Comparison of ENCODE assay signal across 8 cellular contexts in genomic region chr19:38898788-38899446, GRCh38. TPM values are rescaled to one million over a fixed set of nuclear protein-coding genes. Genes with fewer than 3 reads are reported as not detected.
DNase-seq lines count a peak whose midpoint lies in the region; ATAC-seq and TF ChIP-seq lines count a peak whose summit lies in the region.

No MANE protein-coding gene starts in this region.

- peak overlapping the region; percentile 89 to 96 (median 94) for H3K4me3 Mint-ChIP-seq in CD8-positive, alpha-beta memory T cell

- peaks cover 0 to 2% (median 0%) of the 10 kb centered on the region in 5 donors for H3K9me3 Mint-ChIP-seq in CD8-positive, alpha-beta memory T cell

- in situ Hi-C loops in brain microvascular endothelial cell (cut with HindIII; ENCODE audit: low pct_ligation_motif_present, low sequenced_read_pairs) = no loop called here

- H3K27me3 ChIP-seq in CD8-positive, alpha-beta memory T cell (ENCODE audit: insufficient read depth, low read length, poor library complexity, severe bottlenecking) = no peaks in the 10 kb centered on the region
- H3K27me3 ChIP-seq in brain microvascular endothelial cell (replicated peaks) (no peaks in the 10 kb centered on the region), left lung (no peaks in the 10 kb centered on the region), thoracic aorta (replicated peaks; ENCODE audit: insufficient read depth) (no peaks in the 10 kb centered on the region)

- ATAC-seq in left lung (peak; percentile 3), thoracic aorta (ENCODE audit: insufficient number of reproducible peaks, low FRiP score, low read depth) (no peak), GM21723 (IDR thresholded peaks at IDR 0.05; ENCODE audit: unreplicated experiment) (no peak), HG02759 (IDR thresholded peaks at IDR 0.05; ENCODE audit: unreplicated experiment) (no peak)

- CTCF ChIA-PET in CD8-positive, alpha-beta memory T cell (lab: Charles Lee) = no interaction called here

- peak overlapping the region; percentile 83 for H3K4me3 ChIP-seq in CD8-positive, alpha-beta memory T cell (ENCODE audit: low read length)
- peak overlapping the region; percentile 92 for H3K4me3 ChIP-seq in brain microvascular endothelial cell (ENCODE audit: low read depth, low read length)
- H3K4me3 ChIP-seq in left lung = peak overlapping the region; percentile 78 to 84
- peak overlapping the region; percentile 75 for H3K4me3 ChIP-seq in thoracic aorta

- H3K4me1 ChIP-seq in CD8-positive, alpha-beta memory T cell (ENCODE audit: insufficient read depth, low read length) = peaks cover 24% of the 10 kb centered on the region
- peaks cover 7 to 41% of the 10 kb centered on the region in 2 donors for H3K4me1 ChIP-seq in left lung
- peaks cover 18 to 33% of the 10 kb centered on the region in 2 donors for H3K4me1 ChIP-seq in thoracic aorta (ENCODE audit: control insufficient read depth in 1 of 2, low read depth in 2 of 2)

- H3K36me3 ChIP-seq in CD8-positive, alpha-beta memory T cell (ENCODE audit: insufficient read depth, low read length) = no peaks in the 10 kb centered on the region
- H3K36me3 ChIP-seq in brain microvascular endothelial cell (replicated peaks) (no peaks in the 10 kb centered on the region), left lung (peaks cover 0 to 9% of the 10 kb centered on the region in 2 donors), thoracic aorta (no peaks in the 10 kb centered on the region)

- intact Hi-C loops in left lung (cut with DNase I) = no loop called here

- H3K27ac Mint-ChIP-seq in CD8-positive, alpha-beta memory T cell = peak overlapping the region; percentile 92 to 100 (median 98)

- peaks cover 3 to 27% (median 6%) of the 10 kb centered on the region in 3 donors for H3K36me3 Mint-ChIP-seq in CD8-positive, alpha-beta memory T cell

- no peaks in the 10 kb centered on the region for H3K9me3 ChIP-seq in CD8-positive, alpha-beta memory T cell (ENCODE audit: low read length)
- no peaks in the 10 kb centered on the region for H3K9me3 ChIP-seq in left lung
- no peaks in the 10 kb centered on the region for H3K9me3 ChIP-seq in thoracic aorta

- H3K4me1 Mint-ChIP-seq in CD8-positive, alpha-beta memory T cell = peaks cover 45 to 61% (median 56%) of the 10 kb centered on the region in 3 donors

- H3K27me3 Mint-ChIP-seq in CD8-positive, alpha-beta memory T cell = peaks cover 0 to 2% of the 10 kb centered on the region in 2 donors

- peak overlapping the region; percentile 97 for H3K27ac ChIP-seq in CD8-positive, alpha-beta memory T cell (ENCODE audit: low read depth, low read length)
- H3K27ac ChIP-seq in brain microvascular endothelial cell (peak overlapping the region; percentile 71), left lung (peak overlapping the region; percentile 76 to 96), thoracic aorta (peak overlapping the region; percentile 44 to 79)

- no peak for DNase-seq in CD8-positive, alpha-beta memory T cell
- DNase-seq in Kasumi-1 (lab: John Stamatoyannopoulos, UW) (peak; percentile 3 to 34), brain microvascular endothelial cell (peak; percentile 11), left lung (no peak), thoracic aorta (ENCODE audit: low spot score) (no peak), SHP77 treated with DMSO at 0.1 percent for 48 hours (lab: John Stamatoyannopoulos, UW) (no peak)

- POLR2A ChIA-PET in CD8-positive, alpha-beta memory T cell (lab: Charles Lee) = no interaction called here

- TF ChIP-seq CTCF in brain microvascular endothelial cell (IDR thresholded peaks at IDR 0.05; ENCODE audit: low read depth, low read length, missing control alignments) = no peak
- no peak for TF ChIP-seq CTCF in left lung (IDR thresholded peaks at IDR 0.05)
- TF ChIP-seq CTCF in thoracic aorta (IDR thresholded peaks at IDR 0.05) = no peak

RNA-seq across cellular contexts. Expression of gene SIRT2, which starts 0.5 kb away (rescaled TPM):
- total RNA-seq in CD8-positive, alpha-beta memory T cell = 10 to 100 TPM; 33.6 to 36.5 TPM
- 51.2 TPM for polyA plus RNA-seq in CD8-positive, alpha-beta memory T cell
- total RNA-seq in left lung (10 to 100 TPM; 52.1 to 53.9 TPM), thoracic aorta (10 to 100 TPM; 42.8 to 68.4 TPM)

RNA-seq across cellular contexts. Expression of gene NFKBIB, which starts 0.9 kb away (rescaled TPM):
- 100 to 1,000 TPM; 107 to 116 TPM for total RNA-seq in CD8-positive, alpha-beta memory T cell
- polyA plus RNA-seq in CD8-positive, alpha-beta memory T cell = 15.6 TPM
- total RNA-seq in left lung (10 to 100 TPM; 19.7 to 34.2 TPM), thoracic aorta (10 to 100 TPM; 25.3 to 28.4 TPM)

RNA-seq across cellular contexts. Expression of gene CCER2, which starts 13.1 kb away (rescaled TPM):
- under 1 TPM; 0.44 to 0.61 TPM for total RNA-seq in CD8-positive, alpha-beta memory T cell
- not detected for polyA plus RNA-seq in CD8-positive, alpha-beta memory T cell
- total RNA-seq in left lung (not detected), thoracic aorta (not detected)

RNA-seq across cellular contexts. Expression of gene RINL, which starts 20.8 kb away (rescaled TPM):
- 10 to 100 TPM; 82.3 to 85.4 TPM for total RNA-seq in CD8-positive, alpha-beta memory T cell
- 42.6 TPM for polyA plus RNA-seq in CD8-positive, alpha-beta memory T cell
- total RNA-seq in left lung (10 to 100 TPM in 1 of 2 donors, 1 to 10 TPM in 1; 8.6 to 10.8 TPM), thoracic aorta (1 to 10 TPM; 4.7 to 5.5 TPM)

RNA-seq across cellular contexts. Expression of gene SARS2, which starts 31.6 kb away (rescaled TPM):
- total RNA-seq in CD8-positive, alpha-beta memory T cell = 10 to 100 TPM; 43.1 to 46.7 TPM
- 18.9 TPM for polyA plus RNA-seq in CD8-positive, alpha-beta memory T cell
- total RNA-seq in left lung (10 to 100 TPM; 15.4 to 24.3 TPM), thoracic aorta (10 to 100 TPM in 1 of 2 donors, 1 to 10 TPM in 1; 6.3 to 14.1 TPM)

Comparison
In these comparisons a context has a peak if more than half of its experiments do, and no peak if none do; other contexts are left out.
1. DNase-seq: peak in Kasumi-1 (2 of 2) and brain microvascular endothelial cell (single experiment); none in CD8-positive, alpha-beta memory T cell (0 of 5), left lung (0 of 2), thoracic aorta (single experiment) and SHP77 treated with DMSO at 0.1 percent for 48 hours (single experiment).
2. Peak in every context shown above with its lines, with median percentiles within 50 percentile points of each other: H3K27ac ChIP-seq and H3K4me3 ChIP-seq.